In genomic region chr15:77546050-77546501, GRCh38 we compare ENCODE assay signal across 8 cellular contexts.
DNase-seq lines count a peak whose midpoint lies in the region; ATAC-seq and TF ChIP-seq lines count a peak whose summit lies in the region.

No MANE protein-coding gene starts in this region.

- H3K36me3 ChIP-seq in ovary (no peaks in the 10 kb centered on the region), psoas muscle (ENCODE audit: insufficient read depth in 1 of 2, low read depth in 1 of 2) (no peaks in the 10 kb centered on the region)

- no peaks in the 10 kb centered on the region for H3K36me3 Mint-ChIP-seq in HFFc6 (ENCODE audit: low read depth)

- no peak overlapping the region for H3K4me3 ChIP-seq in ovary
- no peak overlapping the region for H3K4me3 ChIP-seq in psoas muscle

- H3K27ac Mint-ChIP-seq in HFFc6, result peak overlapping the region; percentile 47; the same call in 1 of the 2 replicates

- peaks cover 2% of the 10 kb centered on the region for H3K27me3 Mint-ChIP-seq in HFFc6 (ENCODE audit: insufficient read depth)

- TF ChIP-seq CTCF in AG09319 (IDR thresholded peaks at IDR 0.05; ENCODE audit: low read depth, low read length) (no peak), HFFc6 (IDR thresholded peaks at IDR 0.05) (no peak), ovary (IDR thresholded peaks at IDR 0.05) (no peak), psoas muscle (IDR thresholded peaks at IDR 0.05) (no peak)

- ATAC-seq in psoas muscle, result no peak
- no peak for ATAC-seq in GM19455 (IDR thresholded peaks at IDR 0.05; ENCODE audit: unreplicated experiment)

- no peak for TF ChIP-seq POLR2A in ovary (IDR thresholded peaks at IDR 0.05)

- H3K9me3 ChIP-seq in ovary, result no peaks in the 10 kb centered on the region
- no peaks in the 10 kb centered on the region for H3K9me3 ChIP-seq in psoas muscle

- H3K4me1 ChIP-seq in ovary (ENCODE audit: insufficient read depth) (peaks cover 5% of the 10 kb centered on the region), psoas muscle (peaks cover 5% of the 10 kb centered on the region)

- no peak overlapping the region for H3K4me3 Mint-ChIP-seq in HFFc6

- H3K4me1 Mint-ChIP-seq in HFFc6 (ENCODE audit: low read depth), result peaks cover 42% of the 10 kb centered on the region

- DNase-seq in AG09319 (ENCODE audit: extremely low read depth, low read depth), result peak; percentile 40
- peak; percentile 63 for DNase-seq in HFFc6
- peak; percentile 52 for DNase-seq in UCSD-AML1 (lab: John Stamatoyannopoulos, UW; ENCODE audit: unreplicated experiment)
- peak; percentile 94 for DNase-seq in iris pigment epithelial cell (ENCODE audit: low read depth)
- DNase-seq in activated gamma-delta T cell (lab: John Stamatoyannopoulos, UW), result no peak
- no peak for DNase-seq in ovary
- no peak for DNase-seq in psoas muscle

- H3K27me3 ChIP-seq in ovary (no peaks in the 10 kb centered on the region), psoas muscle (ENCODE audit: insufficient read depth in 3 of 3, low read length in 2 of 3) (no peaks in the 10 kb centered on the region)

- WGBS in ovary, 3 donors, result 2 to 22% (median 3%) methylated on average over 4 of the region's 4 CpGs
- WGBS in psoas muscle, 3 donors, result 27 to 34% (median 27%) methylated on average over 3 to 4 of the region's 4 CpGs

- TF ChIP-seq EP300 in ovary (IDR thresholded peaks at IDR 0.05), result no peak

- no peaks in the 10 kb centered on the region; the same call in 1 of the 2 replicates for H3K9me3 Mint-ChIP-seq in HFFc6

- no peak overlapping the region for H3K27ac ChIP-seq in ovary
- no peak overlapping the region for H3K27ac ChIP-seq in psoas muscle

- intact Hi-C loops in ovary (cut with DNase I), result loop anchor here (5.0 to 10.0 kb wide), 4 partner anchors 424 to 611 kb away; partner anchors contain the start of gene RCN2 (in 1 of the 4)
- intact Hi-C loops in psoas muscle (cut with DNase I), result no loop called here

Comparison
In these comparisons a context has a peak if more than half of its experiments do, and no peak if none do; other contexts are left out.
1. DNase-seq: peak in AG09319 (single experiment), HFFc6 (single experiment), UCSD-AML1 (single experiment) and iris pigment epithelial cell (single experiment); none in activated gamma-delta T cell (single experiment), ovary (0 of 5) and psoas muscle (0 of 2).
2. intact Hi-C loops: an anchor here in ovary (5.0 to 10.0 kb wide); none called in psoas muscle.